In the genomic region with DNA sequence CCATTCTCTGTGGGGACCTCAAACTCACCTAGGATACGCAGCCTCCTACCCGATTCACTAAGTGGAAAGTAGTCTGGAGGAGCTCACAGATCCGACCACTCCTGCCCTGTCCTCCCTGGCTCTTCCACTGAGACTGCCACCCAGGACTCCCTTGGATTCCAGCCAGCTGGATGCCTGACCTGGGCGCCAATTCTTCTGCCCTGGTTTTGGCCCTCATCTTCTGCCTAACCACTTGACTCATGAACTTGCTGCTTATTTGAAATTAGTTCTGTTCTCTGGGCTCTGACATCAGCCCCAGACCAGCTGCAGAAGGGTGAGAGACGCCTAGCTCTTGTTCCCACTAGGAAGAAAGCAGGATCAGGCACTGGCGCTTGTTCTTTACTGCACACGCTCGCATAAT, we compare ENCODE assay signal across 1 cellular context.
TF ChIP-seq lines count a peak whose summit lies in the region.

No MANE protein-coding gene starts in this region.

TF ChIP-seq in H1, 55 proteins besides CTCF, POLR2A, EP300 and RAD21 (continued from another document):
- TF ChIP-seq, protein P1, sequence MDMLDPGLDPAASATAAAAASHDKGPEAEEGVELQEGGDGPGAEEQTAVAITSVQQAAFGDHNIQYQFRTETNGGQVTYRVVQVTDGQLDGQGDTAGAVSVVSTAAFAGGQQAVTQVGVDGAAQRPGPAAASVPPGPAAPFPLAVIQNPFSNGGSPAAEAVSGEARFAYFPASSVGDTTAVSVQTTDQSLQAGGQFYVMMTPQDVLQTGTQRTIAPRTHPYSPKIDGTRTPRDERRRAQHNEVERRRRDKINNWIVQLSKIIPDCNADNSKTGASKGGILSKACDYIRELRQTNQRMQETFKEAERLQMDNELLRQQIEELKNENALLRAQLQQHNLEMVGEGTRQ (IDR thresholded peaks at IDR 0.05; ENCODE audit: low read length), result no peak
- TF ChIP-seq CBX8 (IDR thresholded peaks at IDR 0.05; ENCODE audit: borderline replicate concordance, low read depth, low read length) (no peak), SP4 (IDR thresholded peaks at IDR 0.05; ENCODE audit: low read length) (no peak), TEAD4 (IDR thresholded peaks at IDR 0.05; ENCODE audit: low read depth, low read length) (no peak), SIX5 (IDR thresholded peaks at IDR 0.05; ENCODE audit: low read depth, low read length) (no peak), NRF1 (IDR thresholded peaks at IDR 0.05; ENCODE audit: low read depth, low read length) (no peak), SP2 (IDR thresholded peaks at IDR 0.05; ENCODE audit: low read length) (no peak), CHD2 (IDR thresholded peaks at IDR 0.05; ENCODE audit: low read length) (no peak), KDM5A (IDR thresholded peaks at IDR 0.05; ENCODE audit: low read length) (no peak), ZNF274 (IDR thresholded peaks at IDR 0.05; ENCODE audit: borderline replicate concordance, extremely low read depth, low read length) (no peak)
- TF ChIP-seq, protein P2, sequence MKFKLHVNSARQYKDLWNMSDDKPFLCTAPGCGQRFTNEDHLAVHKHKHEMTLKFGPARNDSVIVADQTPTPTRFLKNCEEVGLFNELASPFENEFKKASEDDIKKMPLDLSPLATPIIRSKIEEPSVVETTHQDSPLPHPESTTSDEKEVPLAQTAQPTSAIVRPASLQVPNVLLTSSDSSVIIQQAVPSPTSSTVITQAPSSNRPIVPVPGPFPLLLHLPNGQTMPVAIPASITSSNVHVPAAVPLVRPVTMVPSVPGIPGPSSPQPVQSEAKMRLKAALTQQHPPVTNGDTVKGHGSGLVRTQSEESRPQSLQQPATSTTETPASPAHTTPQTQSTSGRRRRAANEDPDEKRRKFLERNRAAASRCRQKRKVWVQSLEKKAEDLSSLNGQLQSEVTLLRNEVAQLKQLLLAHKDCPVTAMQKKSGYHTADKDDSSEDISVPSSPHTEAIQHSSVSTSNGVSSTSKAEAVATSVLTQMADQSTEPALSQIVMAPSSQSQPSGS (IDR thresholded peaks at IDR 0.05; ENCODE audit: low read length), result no peak
- TF ChIP-seq, protein P3, sequence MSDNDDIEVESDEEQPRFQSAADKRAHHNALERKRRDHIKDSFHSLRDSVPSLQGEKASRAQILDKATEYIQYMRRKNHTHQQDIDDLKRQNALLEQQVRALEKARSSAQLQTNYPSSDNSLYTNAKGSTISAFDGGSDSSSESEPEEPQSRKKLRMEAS (IDR thresholded peaks at IDR 0.05), result no peak
- TF ChIP-seq, protein P4, sequence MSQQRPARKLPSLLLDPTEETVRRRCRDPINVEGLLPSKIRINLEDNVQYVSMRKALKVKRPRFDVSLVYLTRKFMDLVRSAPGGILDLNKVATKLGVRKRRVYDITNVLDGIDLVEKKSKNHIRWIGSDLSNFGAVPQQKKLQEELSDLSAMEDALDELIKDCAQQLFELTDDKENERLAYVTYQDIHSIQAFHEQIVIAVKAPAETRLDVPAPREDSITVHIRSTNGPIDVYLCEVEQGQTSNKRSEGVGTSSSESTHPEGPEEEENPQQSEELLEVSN (IDR thresholded peaks at IDR 0.05), result no peak
